Comparison of ENCODE assay signal across 23 cellular contexts in the genomic region with DNA sequence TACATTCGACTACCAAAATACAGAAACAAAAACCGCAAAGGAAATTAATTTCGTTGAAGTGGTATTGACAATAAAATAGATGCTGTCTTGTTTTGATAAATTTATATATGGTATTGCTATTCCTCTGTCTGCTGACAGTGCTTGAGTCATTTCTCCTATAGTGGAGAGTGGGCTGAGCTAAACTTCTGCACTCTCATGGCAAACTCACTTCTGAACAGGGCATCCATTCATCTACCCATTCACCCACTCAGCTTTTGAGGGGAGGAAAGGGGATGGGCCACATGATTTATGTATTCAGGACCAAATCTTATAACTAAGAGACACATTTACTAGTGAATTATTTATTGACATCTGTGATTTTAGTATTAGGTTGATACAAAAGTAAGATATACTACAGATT.
"Had no signal": no experiment of that assay in that cellular context is flagged by ENCODE, and none has a peak within 500 bp of the region (broad histone marks: within the 10 kb centered on the region; RNA-seq: fewer than 3 reads in every experiment).

No MANE protein-coding gene starts in this region.

- ATAC-seq: foreskin keratinocyte, gastrocnemius medialis, heart right ventricle, left colon, left lobe of liver, lower lobe of right lung, mucosa of descending colon had no signal

- H3K36me3 Mint-ChIP-seq: mesothelial cell of epicardium had no signal

- H3K4me3 Mint-ChIP-seq: immature natural killer cell, mesothelial cell of epicardium had no signal

- H3K27ac ChIP-seq: coronary artery, dorsolateral prefrontal cortex, esophagus muscularis mucosa, foreskin keratinocyte, gastrocnemius medialis, heart right ventricle, left ventricle myocardium inferior, lower lobe of right lung had no signal

- DNase-seq: dermis blood vessel endothelial cell; dorsolateral prefrontal cortex; effector CD4-positive, alpha-beta T cell; effector memory CD4-positive, alpha-beta T cell; foreskin keratinocyte; gastrocnemius medialis; glutamatergic neuron; head of caudate nucleus; heart right ventricle; hippocampal formation; immature natural killer cell; islet precursor cell; kidney; kidney glomerular epithelial cell; left colon; left ventricle myocardium inferior; lower lobe of right lung; mesenchymal stem cell; mucosa of descending colon had no signal

- H3K27ac Mint-ChIP-seq: immature natural killer cell, mesothelial cell of epicardium had no signal

- H3K36me3 ChIP-seq: esophagus muscularis mucosa, gastrocnemius medialis, heart right ventricle, lower lobe of right lung had no signal

- H3K9me3 ChIP-seq: esophagus muscularis mucosa, gastrocnemius medialis, lower lobe of right lung, mucosa of descending colon had no signal

- H3K27me3 ChIP-seq: dorsolateral prefrontal cortex, esophagus muscularis mucosa, foreskin keratinocyte, gastrocnemius medialis, heart right ventricle had no signal

- H3K4me1 ChIP-seq: esophagus muscularis mucosa, foreskin keratinocyte, gastrocnemius medialis, heart right ventricle, left ventricle myocardium inferior, lower lobe of right lung had no signal

- H3K4me3 ChIP-seq: coronary artery, dorsolateral prefrontal cortex, esophagus muscularis mucosa, gastrocnemius medialis, heart right ventricle, left ventricle myocardium inferior, lower lobe of right lung, mucosa of descending colon had no signal

- H3K4me1 Mint-ChIP-seq: immature natural killer cell, mesothelial cell of epicardium had no signal
